8 cellular contexts compared by ENCODE assay signal in genomic region chr18:62586148-62586774, GRCh38.
DNase-seq lines count a peak whose midpoint lies in the region; ATAC-seq and TF ChIP-seq lines count a peak whose summit lies in the region.

No MANE protein-coding gene starts in this region.

- intact Hi-C loops in testis (cut with DNase I; ENCODE audit: low total_unique reads), result loop anchor here (10.0 kb wide), 1 partner anchor 401 kb away; the partner anchor contains the start of genes PIGN and RELCH

- DNase-seq in COLO668 (lab: John Stamatoyannopoulos, UW; ENCODE audit: unreplicated experiment), result peak; percentile 54
- peak; percentile 70 for DNase-seq in HPDE6-E6E7 (ENCODE audit: extremely low spot score)
- peak; percentile 44 to 76 (median 73) for DNase-seq in Peyer's patch
- peak; percentile 75 for DNase-seq in fibroblast of the aortic adventitia (ENCODE audit: low read depth)
- peak; percentile 24 for DNase-seq in non-pigmented ciliary epithelial cell (ENCODE audit: low read depth)
- DNase-seq in testis, result peak; percentile 80

- no peaks in the 10 kb centered on the region for H3K27me3 Mint-ChIP-seq in activated T-helper 17 cell treated with anti-CD3 and anti-CD28 coated beads, Interleukin-2, amount 50 U/mL, for 72 hours

- no peaks in the 10 kb centered on the region for H3K9me3 Mint-ChIP-seq in activated T-helper 17 cell treated with anti-CD3 and anti-CD28 coated beads, Interleukin-2, amount 50 U/mL, for 72 hours

- 37 to 46% methylated on average over 14 of the region's 14 CpGs for WGBS in testis, 2 donors

- H3K9me3 ChIP-seq in Peyer's patch (no peaks in the 10 kb centered on the region), testis (no peaks in the 10 kb centered on the region)

- no peak overlapping the region for H3K27ac ChIP-seq in Peyer's patch
- H3K27ac ChIP-seq in testis, result no peak overlapping the region

- peak; percentile 28 to 75 (median 68) for TF ChIP-seq CTCF in Peyer's patch (IDR thresholded peaks at IDR 0.05)
- peak; percentile 97 for TF ChIP-seq CTCF in fibroblast of the aortic adventitia (IDR thresholded peaks at IDR 0.05; ENCODE audit: insufficient read depth, low read length)
- peak; percentile 38 to 79 (median 78) for TF ChIP-seq CTCF in testis (IDR thresholded peaks at IDR 0.05)

- peak overlapping the region; percentile 81 for H3K4me3 Mint-ChIP-seq in activated T-helper 17 cell treated with anti-CD3 and anti-CD28 coated beads, Interleukin-2, amount 50 U/mL, for 72 hours

- H3K27me3 ChIP-seq in Peyer's patch (no peaks in the 10 kb centered on the region), testis (no peaks in the 10 kb centered on the region)

- H3K4me1 ChIP-seq in Peyer's patch (peaks cover 0 to 3% (median 0%) of the 10 kb centered on the region in 4 donors), testis (peaks cover 10% of the 10 kb centered on the region)

- peaks cover 26% of the 10 kb centered on the region for H3K36me3 Mint-ChIP-seq in activated T-helper 17 cell treated with anti-CD3 and anti-CD28 coated beads, Interleukin-2, amount 50 U/mL, for 72 hours (ENCODE audit: low read depth)

- TF ChIP-seq POLR2A in Peyer's patch (IDR thresholded peaks at IDR 0.05) (no peak), testis (IDR thresholded peaks at IDR 0.05) (no peak)

- H3K4me1 Mint-ChIP-seq in activated T-helper 17 cell treated with anti-CD3 and anti-CD28 coated beads, Interleukin-2, amount 50 U/mL, for 72 hours, result peaks cover 32% of the 10 kb centered on the region

- H3K36me3 ChIP-seq in Peyer's patch (no peaks in the 10 kb centered on the region), testis (ENCODE audit: low read depth, missing control alignments) (no peaks in the 10 kb centered on the region)

- peak overlapping the region; percentile 84 for H3K27ac Mint-ChIP-seq in activated T-helper 17 cell treated with anti-CD3 and anti-CD28 coated beads, Interleukin-2, amount 50 U/mL, for 72 hours

- peak; percentile 72 for ATAC-seq in GM19463 (IDR thresholded peaks at IDR 0.05; ENCODE audit: unreplicated experiment)
- peak; percentile 71 for ATAC-seq in activated T-helper 17 cell treated with anti-CD3 and anti-CD28 coated beads, Interleukin-2, amount 50 U/mL, for 72 hours (replicated peaks)

- no peak overlapping the region for H3K4me3 ChIP-seq in Peyer's patch
- peak overlapping the region; percentile 31 for H3K4me3 ChIP-seq in fibroblast of the aortic adventitia (ENCODE audit: low read depth, low read length)
- H3K4me3 ChIP-seq in testis, result no peak overlapping the region

Comparison
In these comparisons a context has a peak if more than half of its experiments do, and no peak if none do; other contexts are left out.
1. DNase-seq: peak in every context shown above with its lines; median percentile 80 in testis; 75 in fibroblast of the aortic adventitia; 73 in Peyer's patch; 70 in HPDE6-E6E7; 54 in COLO668; 24 in non-pigmented ciliary epithelial cell.